In the genomic region with DNA sequence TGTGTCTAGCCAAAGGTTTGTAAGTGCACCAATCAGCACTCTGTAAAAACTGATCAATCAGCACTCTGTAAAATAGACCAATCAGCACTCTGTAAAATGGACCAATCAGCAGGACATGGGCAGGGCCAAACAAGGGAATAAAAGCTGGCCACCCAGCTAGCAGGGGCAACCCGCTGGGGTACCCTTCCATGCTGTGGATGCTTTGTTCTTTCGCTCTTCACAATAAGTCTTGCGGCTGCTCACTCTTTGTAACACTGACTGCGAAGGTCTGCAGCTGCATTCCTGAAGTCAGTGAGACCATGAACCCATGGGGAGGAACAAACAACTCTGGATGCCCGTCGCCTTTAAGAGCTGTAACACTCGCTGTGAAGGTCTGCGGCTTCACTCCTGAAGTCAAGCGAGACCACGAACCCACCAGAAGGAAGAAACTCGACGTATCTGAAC, we compare ENCODE assay signal across 1 cellular context.
TF ChIP-seq lines count a peak whose summit lies in the region.

No MANE protein-coding gene starts in this region.

TF ChIP-seq in HEK293T, 16 proteins besides CTCF, POLR2A, EP300 and RAD21:
- TF ChIP-seq FOXA1 (IDR thresholded peaks at IDR 0.05) (no peak), ARNT (IDR thresholded peaks at IDR 0.05) (no peak), NFRKB (IDR thresholded peaks at IDR 0.05) (no peak), ZNF384 (IDR thresholded peaks at IDR 0.05) (no peak), ELF4 (IDR thresholded peaks at IDR 0.05) (no peak), SUZ12 (IDR thresholded peaks at IDR 0.05) (no peak), HDGF (IDR thresholded peaks at IDR 0.05; ENCODE audit: borderline replicate concordance) (no peak)
TF ChIP-seq in HEK293T: peak in this region for 0.
